Comparison of ENCODE assay signal across 9 cellular contexts in the genomic region with DNA sequence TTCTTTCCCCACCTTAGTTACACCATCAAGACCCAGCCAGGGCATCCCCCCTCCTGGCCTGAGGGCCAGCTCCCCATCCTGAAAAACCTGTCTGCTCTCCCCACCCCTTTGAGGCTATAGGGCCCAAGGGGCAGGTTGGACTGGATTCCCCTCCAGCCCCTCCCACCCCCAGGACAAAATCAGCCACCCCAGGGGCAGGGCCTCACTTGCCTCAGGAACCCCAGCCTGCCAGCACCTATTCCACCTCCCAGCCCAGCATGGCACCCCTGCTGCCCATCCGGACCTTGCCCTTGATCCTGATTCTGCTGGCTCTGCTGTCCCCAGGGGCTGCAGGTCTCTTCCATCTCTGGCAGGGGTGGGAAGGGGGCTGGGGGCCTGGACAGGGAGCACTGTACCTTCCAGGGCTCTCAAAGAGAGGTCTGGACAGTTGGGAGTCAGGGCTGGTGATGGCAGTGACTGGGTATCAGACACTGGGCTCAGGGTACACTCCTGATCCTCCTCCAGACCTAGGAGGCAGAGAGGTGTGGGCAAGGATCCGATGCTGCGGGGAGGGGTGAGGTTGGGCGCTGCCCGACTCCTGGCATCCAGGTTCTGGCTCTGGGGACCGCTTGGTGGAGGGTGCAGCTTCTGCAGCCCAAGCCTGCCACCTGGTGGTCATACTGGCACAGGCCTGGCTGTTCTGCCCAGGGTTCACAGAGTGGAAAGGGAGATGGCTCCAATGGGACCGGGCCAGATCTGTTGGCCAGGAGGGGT. TPM values are rescaled to one million over a fixed set of nuclear protein-coding genes. Genes with fewer than 3 reads are reported as not detected.
DNase-seq lines count a peak whose midpoint lies in the region; ATAC-seq and TF ChIP-seq lines count a peak whose summit lies in the region.
"Had no signal": no experiment of that assay in that cellular context is flagged by ENCODE, and none has a peak within 500 bp of the region (broad histone marks: within the 10 kb centered on the region; RNA-seq: fewer than 3 reads in every experiment).

A gene (plus strand): TSS at position 205 of the 753 bp plus-strand sequence. CDS start 53 bp downstream, at position 258.

- TF ChIP-seq CTCF in right atrium auricular region (IDR thresholded peaks at IDR 0.05) = peak; percentile 92 to 98

- H3K27ac ChIP-seq in right atrium auricular region = no peak within 1 kb of the TSS

- DNase-seq in D341Med (ENCODE audit: low spot score) (peak; percentile 93), GOT3 (lab: John Stamatoyannopoulos, UW) (peak; percentile 6), NCI-H1417 treated with DMSO at 0.1 percent for 48 hours (lab: John Stamatoyannopoulos, UW) (peak; percentile 46), amniotic stem cell (lab: John Stamatoyannopoulos, UW) (peak; percentile 30), right atrium auricular region (ENCODE audit: low spot score) (peak; percentile 89), sciatic nerve (ENCODE audit: low spot score) (peak; percentile 94)
- peak; percentile 77 for DNase-seq in T-helper 2 cell treated with Interferon-gamma antibody and Interleukin-4, amounts not matched to agents 5 μg/mL and 100 μg/mL, for 36 hours (ENCODE audit: low spot score)

- H3K4me1 ChIP-seq in right atrium auricular region = peaks cover 0 to 2% of the 10 kb centered on the region in 2 donors

- H3K27ac Mint-ChIP-seq in T-helper 2 cell treated with Interferon-gamma antibody and Interleukin-4, amounts not matched to agents 5 μg/mL and 100 μg/mL, for 36 hours = no peak within 1 kb of the TSS

- peak; percentile 96 for ATAC-seq in sciatic nerve
- no peak for ATAC-seq in GM19452 (IDR thresholded peaks at IDR 0.05; ENCODE audit: unreplicated experiment)

- H3K27me3 ChIP-seq in right atrium auricular region = no peaks in the 10 kb centered on the region

- intact Hi-C loops in sciatic nerve (cut with DNase I) = loop anchor here (2.0 to 10.0 kb wide), 2 partner anchors 49 to 261 kb away; no protein-coding TSS in a partner anchor

- no peaks in the 10 kb centered on the region for H3K9me3 ChIP-seq in right atrium auricular region

- no peak within 1 kb of the TSS for H3K4me3 ChIP-seq in right atrium auricular region

- H3K36me3 ChIP-seq in right atrium auricular region = no peaks in the 10 kb centered on the region

- H3K9me3 Mint-ChIP-seq in T-helper 2 cell treated with Interferon-gamma antibody and Interleukin-4, amounts not matched to agents 5 μg/mL and 100 μg/mL, for 36 hours = no peaks in the 10 kb centered on the region

- H3K4me1 Mint-ChIP-seq in T-helper 2 cell treated with Interferon-gamma antibody and Interleukin-4, amounts not matched to agents 5 μg/mL and 100 μg/mL, for 36 hours (ENCODE audit: low read depth) = peaks cover 5% of the 10 kb centered on the region

- H3K27me3 Mint-ChIP-seq in T-helper 2 cell treated with Interferon-gamma antibody and Interleukin-4, amounts not matched to agents 5 μg/mL and 100 μg/mL, for 36 hours (ENCODE audit: low read depth) = peaks cover 27% of the 10 kb centered on the region

- H3K36me3 Mint-ChIP-seq in T-helper 2 cell treated with Interferon-gamma antibody and Interleukin-4, amounts not matched to agents 5 μg/mL and 100 μg/mL, for 36 hours (ENCODE audit: low read depth) = no peaks in the 10 kb centered on the region

- no peak within 1 kb of the TSS for H3K4me3 Mint-ChIP-seq in T-helper 2 cell treated with Interferon-gamma antibody and Interleukin-4, amounts not matched to agents 5 μg/mL and 100 μg/mL, for 36 hours

RNA-seq across cellular contexts. Expression of the gene that starts here (rescaled TPM):
- total RNA-seq in right atrium auricular region (not detected), sciatic nerve (not detected)
- total RNA-seq: activated CD8-positive, alpha-beta memory T cell treated with anti-CD3 and anti-CD28 coated beads for 36 hours had no signal

Comparison
In these comparisons a context has a peak if more than half of its experiments do, and no peak if none do; other contexts are left out.
1. Peak in DNase-seq in right atrium auricular region; RNA of the gene not detected or under 1 TPM.
2. Peak in DNase-seq and ATAC-seq in sciatic nerve; RNA of the gene not detected or under 1 TPM.
3. DNase-seq: peak in every context shown above with its lines; median percentile 94 in sciatic nerve; 93 in D341Med; 89 in right atrium auricular region; 77 in T-helper 2 cell treated with Interferon-gamma antibody and Interleukin-4, amounts not matched to agents 5 μg/mL and 100 μg/mL, for 36 hours; 46 in NCI-H1417 treated with DMSO at 0.1 percent for 48 hours; 30 in amniotic stem cell; 6 in GOT3.